Comparison of ENCODE assay signal across 1 cellular context in the genomic region with DNA sequence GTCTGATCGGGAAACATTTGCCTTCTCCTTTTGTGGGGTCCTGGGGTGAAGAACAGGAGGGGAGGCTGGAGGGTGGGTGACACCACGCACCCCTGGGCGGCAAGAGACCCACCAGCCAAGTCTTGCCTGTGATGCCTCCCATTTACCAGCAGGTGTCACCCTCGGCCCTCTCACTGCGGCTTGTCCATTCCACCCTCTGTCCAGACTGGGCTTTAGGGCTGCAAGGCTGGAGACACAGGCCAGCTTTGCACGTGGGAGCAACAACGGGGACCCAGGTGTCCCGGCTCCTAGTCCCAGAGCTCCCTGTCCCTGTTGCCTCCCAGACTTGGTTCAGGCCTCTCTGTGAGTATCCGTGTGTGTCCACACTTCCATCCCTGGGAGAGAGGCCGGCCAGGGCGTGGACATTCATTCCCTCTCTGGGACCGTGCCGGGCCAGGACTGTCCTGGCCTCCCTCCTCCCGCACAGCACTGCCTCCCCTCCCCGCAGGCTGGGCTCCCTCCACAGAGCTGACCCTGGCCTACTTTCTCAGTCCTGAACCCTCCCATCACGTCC.
A peak's percentile ranks its signal among the peaks of the same experiment; 100 is the strongest.
TF ChIP-seq lines count a peak whose summit lies in the region.

No MANE protein-coding gene starts in this region.

TF ChIP-seq in HepG2, 621 proteins besides CTCF, POLR2A, EP300 and RAD21 (continued from another document and continues in another):
- TF ChIP-seq, protein P1, sequence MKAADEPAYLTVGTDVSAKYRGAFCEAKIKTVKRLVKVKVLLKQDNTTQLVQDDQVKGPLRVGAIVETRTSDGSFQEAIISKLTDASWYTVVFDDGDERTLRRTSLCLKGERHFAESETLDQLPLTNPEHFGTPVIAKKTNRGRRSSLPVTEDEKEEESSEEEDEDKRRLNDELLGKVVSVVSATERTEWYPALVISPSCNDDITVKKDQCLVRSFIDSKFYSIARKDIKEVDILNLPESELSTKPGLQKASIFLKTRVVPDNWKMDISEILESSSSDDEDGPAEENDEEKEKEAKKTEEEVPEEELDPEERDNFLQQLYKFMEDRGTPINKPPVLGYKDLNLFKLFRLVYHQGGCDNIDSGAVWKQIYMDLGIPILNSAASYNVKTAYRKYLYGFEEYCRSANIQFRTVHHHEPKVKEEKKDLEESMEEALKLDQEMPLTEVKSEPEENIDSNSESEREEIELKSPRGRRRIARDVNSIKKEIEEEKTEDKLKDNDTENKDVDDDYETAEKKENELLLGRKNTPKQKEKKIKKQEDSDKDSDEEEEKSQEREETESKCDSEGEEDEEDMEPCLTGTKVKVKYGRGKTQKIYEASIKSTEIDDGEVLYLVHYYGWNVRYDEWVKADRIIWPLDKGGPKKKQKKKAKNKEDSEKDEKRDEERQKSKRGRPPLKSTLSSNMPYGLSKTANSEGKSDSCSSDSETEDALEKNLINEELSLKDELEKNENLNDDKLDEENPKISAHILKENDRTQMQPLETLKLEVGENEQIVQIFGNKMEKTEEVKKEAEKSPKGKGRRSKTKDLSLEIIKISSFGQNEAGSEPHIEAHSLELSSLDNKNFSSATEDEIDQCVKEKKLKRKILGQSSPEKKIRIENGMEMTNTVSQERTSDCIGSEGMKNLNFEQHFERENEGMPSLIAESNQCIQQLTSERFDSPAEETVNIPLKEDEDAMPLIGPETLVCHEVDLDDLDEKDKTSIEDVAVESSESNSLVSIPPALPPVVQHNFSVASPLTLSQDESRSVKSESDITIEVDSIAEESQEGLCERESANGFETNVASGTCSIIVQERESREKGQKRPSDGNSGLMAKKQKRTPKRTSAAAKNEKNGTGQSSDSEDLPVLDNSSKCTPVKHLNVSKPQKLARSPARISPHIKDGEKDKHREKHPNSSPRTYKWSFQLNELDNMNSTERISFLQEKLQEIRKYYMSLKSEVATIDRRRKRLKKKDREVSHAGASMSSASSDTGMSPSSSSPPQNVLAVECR (CRISPR knock-in tag; IDR thresholded peaks at IDR 0.05; ENCODE audit: borderline replicate concordance), result peak; percentile 27; the same call in 1 of the 2 replicates
- no peak for TF ChIP-seq ZNF382 (CRISPR knock-in tag; IDR thresholded peaks at IDR 0.05; ENCODE audit: borderline replicate concordance)
- TF ChIP-seq, protein P2, sequence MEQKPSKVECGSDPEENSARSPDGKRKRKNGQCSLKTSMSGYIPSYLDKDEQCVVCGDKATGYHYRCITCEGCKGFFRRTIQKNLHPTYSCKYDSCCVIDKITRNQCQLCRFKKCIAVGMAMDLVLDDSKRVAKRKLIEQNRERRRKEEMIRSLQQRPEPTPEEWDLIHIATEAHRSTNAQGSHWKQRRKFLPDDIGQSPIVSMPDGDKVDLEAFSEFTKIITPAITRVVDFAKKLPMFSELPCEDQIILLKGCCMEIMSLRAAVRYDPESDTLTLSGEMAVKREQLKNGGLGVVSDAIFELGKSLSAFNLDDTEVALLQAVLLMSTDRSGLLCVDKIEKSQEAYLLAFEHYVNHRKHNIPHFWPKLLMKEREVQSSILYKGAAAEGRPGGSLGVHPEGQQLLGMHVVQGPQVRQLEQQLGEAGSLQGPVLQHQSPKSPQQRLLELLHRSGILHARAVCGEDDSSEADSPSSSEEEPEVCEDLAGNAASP (CRISPR knock-in tag; IDR thresholded peaks at IDR 0.05; ENCODE audit: borderline replicate concordance), result no peak
- TF ChIP-seq, protein P3, sequence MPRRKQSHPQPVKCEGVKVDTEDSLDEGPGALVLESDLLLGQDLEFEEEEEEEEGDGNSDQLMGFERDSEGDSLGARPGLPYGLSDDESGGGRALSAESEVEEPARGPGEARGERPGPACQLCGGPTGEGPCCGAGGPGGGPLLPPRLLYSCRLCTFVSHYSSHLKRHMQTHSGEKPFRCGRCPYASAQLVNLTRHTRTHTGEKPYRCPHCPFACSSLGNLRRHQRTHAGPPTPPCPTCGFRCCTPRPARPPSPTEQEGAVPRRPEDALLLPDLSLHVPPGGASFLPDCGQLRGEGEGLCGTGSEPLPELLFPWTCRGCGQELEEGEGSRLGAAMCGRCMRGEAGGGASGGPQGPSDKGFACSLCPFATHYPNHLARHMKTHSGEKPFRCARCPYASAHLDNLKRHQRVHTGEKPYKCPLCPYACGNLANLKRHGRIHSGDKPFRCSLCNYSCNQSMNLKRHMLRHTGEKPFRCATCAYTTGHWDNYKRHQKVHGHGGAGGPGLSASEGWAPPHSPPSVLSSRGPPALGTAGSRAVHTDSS (CRISPR knock-in tag; conservative IDR thresholded peaks at IDR 0.05), result no peak
- TF ChIP-seq, protein P4, sequence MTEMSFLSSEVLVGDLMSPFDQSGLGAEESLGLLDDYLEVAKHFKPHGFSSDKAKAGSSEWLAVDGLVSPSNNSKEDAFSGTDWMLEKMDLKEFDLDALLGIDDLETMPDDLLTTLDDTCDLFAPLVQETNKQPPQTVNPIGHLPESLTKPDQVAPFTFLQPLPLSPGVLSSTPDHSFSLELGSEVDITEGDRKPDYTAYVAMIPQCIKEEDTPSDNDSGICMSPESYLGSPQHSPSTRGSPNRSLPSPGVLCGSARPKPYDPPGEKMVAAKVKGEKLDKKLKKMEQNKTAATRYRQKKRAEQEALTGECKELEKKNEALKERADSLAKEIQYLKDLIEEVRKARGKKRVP (CRISPR knock-in tag; IDR thresholded peaks at IDR 0.05), result no peak
- TF ChIP-seq, protein P5, sequence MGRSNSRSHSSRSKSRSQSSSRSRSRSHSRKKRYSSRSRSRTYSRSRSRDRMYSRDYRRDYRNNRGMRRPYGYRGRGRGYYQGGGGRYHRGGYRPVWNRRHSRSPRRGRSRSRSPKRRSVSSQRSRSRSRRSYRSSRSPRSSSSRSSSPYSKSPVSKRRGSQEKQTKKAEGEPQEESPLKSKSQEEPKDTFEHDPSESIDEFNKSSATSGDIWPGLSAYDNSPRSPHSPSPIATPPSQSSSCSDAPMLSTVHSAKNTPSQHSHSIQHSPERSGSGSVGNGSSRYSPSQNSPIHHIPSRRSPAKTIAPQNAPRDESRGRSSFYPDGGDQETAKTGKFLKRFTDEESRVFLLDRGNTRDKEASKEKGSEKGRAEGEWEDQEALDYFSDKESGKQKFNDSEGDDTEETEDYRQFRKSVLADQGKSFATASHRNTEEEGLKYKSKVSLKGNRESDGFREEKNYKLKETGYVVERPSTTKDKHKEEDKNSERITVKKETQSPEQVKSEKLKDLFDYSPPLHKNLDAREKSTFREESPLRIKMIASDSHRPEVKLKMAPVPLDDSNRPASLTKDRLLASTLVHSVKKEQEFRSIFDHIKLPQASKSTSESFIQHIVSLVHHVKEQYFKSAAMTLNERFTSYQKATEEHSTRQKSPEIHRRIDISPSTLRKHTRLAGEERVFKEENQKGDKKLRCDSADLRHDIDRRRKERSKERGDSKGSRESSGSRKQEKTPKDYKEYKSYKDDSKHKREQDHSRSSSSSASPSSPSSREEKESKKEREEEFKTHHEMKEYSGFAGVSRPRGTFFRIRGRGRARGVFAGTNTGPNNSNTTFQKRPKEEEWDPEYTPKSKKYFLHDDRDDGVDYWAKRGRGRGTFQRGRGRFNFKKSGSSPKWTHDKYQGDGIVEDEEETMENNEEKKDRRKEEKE (IDR thresholded peaks at IDR 0.05), result no peak
- no peak for TF ChIP-seq KLF9 (CRISPR knock-in tag; IDR thresholded peaks at IDR 0.05; ENCODE audit: low read depth)
- no peak for TF ChIP-seq ZNF629 (CRISPR knock-in tag; conservative IDR thresholded peaks at IDR 0.05)
- TF ChIP-seq, protein P6, sequence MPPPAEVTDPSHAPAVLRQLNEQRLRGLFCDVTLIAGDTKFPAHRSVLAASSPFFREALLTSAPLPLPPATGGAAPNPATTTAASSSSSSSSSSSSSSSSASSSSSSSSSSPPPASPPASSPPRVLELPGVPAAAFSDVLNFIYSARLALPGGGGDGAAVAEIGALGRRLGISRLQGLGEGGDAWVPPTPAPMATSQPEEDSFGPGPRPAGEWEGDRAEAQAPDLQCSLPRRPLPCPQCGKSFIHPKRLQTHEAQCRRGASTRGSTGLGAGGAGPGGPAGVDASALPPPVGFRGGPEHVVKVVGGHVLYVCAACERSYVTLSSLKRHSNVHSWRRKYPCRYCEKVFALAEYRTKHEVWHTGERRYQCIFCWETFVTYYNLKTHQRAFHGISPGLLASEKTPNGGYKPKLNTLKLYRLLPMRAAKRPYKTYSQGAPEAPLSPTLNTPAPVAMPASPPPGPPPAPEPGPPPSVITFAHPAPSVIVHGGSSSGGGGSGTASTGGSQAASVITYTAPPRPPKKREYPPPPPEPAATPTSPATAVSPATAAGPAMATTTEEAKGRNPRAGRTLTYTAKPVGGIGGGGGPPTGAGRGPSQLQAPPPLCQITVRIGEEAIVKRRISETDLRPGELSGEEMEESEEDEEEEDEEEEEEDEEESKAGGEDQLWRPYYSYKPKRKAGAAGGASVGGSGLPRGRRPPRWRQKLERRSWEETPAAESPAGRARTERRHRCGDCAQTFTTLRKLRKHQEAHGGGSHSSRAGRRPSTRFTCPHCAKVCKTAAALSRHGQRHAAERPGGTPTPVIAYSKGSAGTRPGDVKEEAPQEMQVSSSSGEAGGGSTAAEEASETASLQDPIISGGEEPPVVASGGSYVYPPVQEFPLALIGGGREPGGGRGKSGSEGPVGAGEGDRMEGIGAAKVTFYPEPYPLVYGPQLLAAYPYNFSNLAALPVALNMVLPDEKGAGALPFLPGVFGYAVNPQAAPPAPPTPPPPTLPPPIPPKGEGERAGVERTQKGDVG (CRISPR knock-in tag; IDR thresholded peaks at IDR 0.05; ENCODE audit: borderline replicate concordance), result no peak
- TF ChIP-seq ZNF747 (CRISPR knock-in tag; IDR thresholded peaks at IDR 0.05; ENCODE audit: borderline replicate concordance), result no peak
- no peak for TF ChIP-seq RELA (CRISPR knock-in tag; IDR thresholded peaks at IDR 0.05)
- TF ChIP-seq SETDB1 (CRISPR knock-in tag; IDR thresholded peaks at IDR 0.05; ENCODE audit: borderline replicate concordance), result no peak
- 0 out of 2 replicates have a peak, but pooled peaks have one; percentile 21 for TF ChIP-seq ZNF614 (CRISPR knock-in tag; IDR thresholded peaks at IDR 0.05; ENCODE audit: borderline replicate concordance)
- TF ChIP-seq, protein P7, sequence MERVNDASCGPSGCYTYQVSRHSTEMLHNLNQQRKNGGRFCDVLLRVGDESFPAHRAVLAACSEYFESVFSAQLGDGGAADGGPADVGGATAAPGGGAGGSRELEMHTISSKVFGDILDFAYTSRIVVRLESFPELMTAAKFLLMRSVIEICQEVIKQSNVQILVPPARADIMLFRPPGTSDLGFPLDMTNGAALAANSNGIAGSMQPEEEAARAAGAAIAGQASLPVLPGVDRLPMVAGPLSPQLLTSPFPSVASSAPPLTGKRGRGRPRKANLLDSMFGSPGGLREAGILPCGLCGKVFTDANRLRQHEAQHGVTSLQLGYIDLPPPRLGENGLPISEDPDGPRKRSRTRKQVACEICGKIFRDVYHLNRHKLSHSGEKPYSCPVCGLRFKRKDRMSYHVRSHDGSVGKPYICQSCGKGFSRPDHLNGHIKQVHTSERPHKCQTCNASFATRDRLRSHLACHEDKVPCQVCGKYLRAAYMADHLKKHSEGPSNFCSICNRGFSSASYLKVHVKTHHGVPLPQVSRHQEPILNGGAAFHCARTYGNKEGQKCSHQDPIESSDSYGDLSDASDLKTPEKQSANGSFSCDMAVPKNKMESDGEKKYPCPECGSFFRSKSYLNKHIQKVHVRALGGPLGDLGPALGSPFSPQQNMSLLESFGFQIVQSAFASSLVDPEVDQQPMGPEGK (CRISPR knock-in tag; IDR thresholded peaks at IDR 0.05), result peak; percentile 33; the same call in 1 of the 2 replicates
- TF ChIP-seq U2AF1 (optimal IDR thresholded peaks at IDR 0.05; ENCODE audit: low read depth, low read length), result no peak
- no peak for TF ChIP-seq ZSCAN21 (CRISPR knock-in tag; IDR thresholded peaks at IDR 0.05; ENCODE audit: borderline replicate concordance)
- TF ChIP-seq NR1H2 (CRISPR knock-in tag; IDR thresholded peaks at IDR 0.05; ENCODE audit: borderline replicate concordance, low read depth), result no peak
- TF ChIP-seq ZNF773 (CRISPR knock-in tag; IDR thresholded peaks at IDR 0.05; ENCODE audit: borderline replicate concordance), result no peak
- TF ChIP-seq ZNF326 (CRISPR knock-in tag; IDR thresholded peaks at IDR 0.05; ENCODE audit: borderline replicate concordance), result no peak
- TF ChIP-seq ZNF788 (CRISPR knock-in tag; IDR thresholded peaks at IDR 0.05; ENCODE audit: borderline replicate concordance), result no peak
- TF ChIP-seq ZBTB7B (CRISPR knock-in tag; IDR thresholded peaks at IDR 0.05), result no peak
- no peak for TF ChIP-seq GABPA (IDR thresholded peaks at IDR 0.05; ENCODE audit: low read depth, low read length)
- no peak for TF ChIP-seq GABPA (CRISPR knock-in tag; IDR thresholded peaks at IDR 0.05; ENCODE audit: low read depth)
- TF ChIP-seq PCBP1 (IDR thresholded peaks at IDR 0.05; ENCODE audit: borderline replicate concordance, low read depth, low read length), result peak; percentile 41; the same call in 1 of the 2 replicates
- TF ChIP-seq ZNF605 (CRISPR knock-in tag; IDR thresholded peaks at IDR 0.05), result peak; percentile 71; the same call in 1 of the 2 replicates
- TF ChIP-seq, protein P8, sequence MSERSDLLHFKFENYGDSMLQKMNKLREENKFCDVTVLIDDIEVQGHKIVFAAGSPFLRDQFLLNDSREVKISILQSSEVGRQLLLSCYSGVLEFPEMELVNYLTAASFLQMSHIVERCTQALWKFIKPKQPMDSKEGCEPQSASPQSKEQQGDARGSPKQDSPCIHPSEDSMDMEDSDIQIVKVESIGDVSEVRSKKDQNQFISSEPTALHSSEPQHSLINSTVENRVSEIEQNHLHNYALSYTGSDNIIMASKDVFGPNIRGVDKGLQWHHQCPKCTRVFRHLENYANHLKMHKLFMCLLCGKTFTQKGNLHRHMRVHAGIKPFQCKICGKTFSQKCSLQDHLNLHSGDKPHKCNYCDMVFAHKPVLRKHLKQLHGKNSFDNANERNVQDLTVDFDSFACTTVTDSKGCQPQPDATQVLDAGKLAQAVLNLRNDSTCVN (CRISPR knock-in tag; IDR thresholded peaks at IDR 0.05; ENCODE audit: borderline replicate concordance), result 0 out of 2 replicates have a peak, but pooled peaks have one; percentile 31
- TF ChIP-seq, protein P9, sequence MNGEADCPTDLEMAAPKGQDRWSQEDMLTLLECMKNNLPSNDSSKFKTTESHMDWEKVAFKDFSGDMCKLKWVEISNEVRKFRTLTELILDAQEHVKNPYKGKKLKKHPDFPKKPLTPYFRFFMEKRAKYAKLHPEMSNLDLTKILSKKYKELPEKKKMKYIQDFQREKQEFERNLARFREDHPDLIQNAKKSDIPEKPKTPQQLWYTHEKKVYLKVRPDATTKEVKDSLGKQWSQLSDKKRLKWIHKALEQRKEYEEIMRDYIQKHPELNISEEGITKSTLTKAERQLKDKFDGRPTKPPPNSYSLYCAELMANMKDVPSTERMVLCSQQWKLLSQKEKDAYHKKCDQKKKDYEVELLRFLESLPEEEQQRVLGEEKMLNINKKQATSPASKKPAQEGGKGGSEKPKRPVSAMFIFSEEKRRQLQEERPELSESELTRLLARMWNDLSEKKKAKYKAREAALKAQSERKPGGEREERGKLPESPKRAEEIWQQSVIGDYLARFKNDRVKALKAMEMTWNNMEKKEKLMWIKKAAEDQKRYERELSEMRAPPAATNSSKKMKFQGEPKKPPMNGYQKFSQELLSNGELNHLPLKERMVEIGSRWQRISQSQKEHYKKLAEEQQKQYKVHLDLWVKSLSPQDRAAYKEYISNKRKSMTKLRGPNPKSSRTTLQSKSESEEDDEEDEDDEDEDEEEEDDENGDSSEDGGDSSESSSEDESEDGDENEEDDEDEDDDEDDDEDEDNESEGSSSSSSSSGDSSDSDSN (CRISPR knock-in tag; IDR thresholded peaks at IDR 0.05), result 0 out of 2 replicates have a peak, but pooled peaks have one; percentile 26
